15 cellular contexts compared by ENCODE assay signal in genomic region chr2:165660361-165660760, GRCh38.
A peak's percentile ranks its signal among the peaks of the same experiment; 100 is the strongest.
DNase-seq lines count a peak whose midpoint lies in the region; ATAC-seq and TF ChIP-seq lines count a peak whose summit lies in the region.
"Had no signal": no experiment of that assay in that cellular context is flagged by ENCODE, and none has a peak within 500 bp of the region (broad histone marks: within the 10 kb centered on the region; RNA-seq: fewer than 3 reads in every experiment).

No MANE protein-coding gene starts in this region.

- no peak overlapping the region for H3K27ac Mint-ChIP-seq in activated T-helper 17 cell treated with anti-CD3 and anti-CD28 coated beads, Interleukin-2, amount 50 U/mL, for 72 hours

- no peaks in the 10 kb centered on the region for H3K4me1 ChIP-seq in ovary (ENCODE audit: insufficient read depth)

- H3K9me3 Mint-ChIP-seq in activated T-helper 17 cell treated with anti-CD3 and anti-CD28 coated beads, Interleukin-2, amount 50 U/mL, for 72 hours: peaks cover 4% of the 10 kb centered on the region

- no peak for TF ChIP-seq CTCF in ovary (IDR thresholded peaks at IDR 0.05)

- no peaks in the 10 kb centered on the region for H3K36me3 Mint-ChIP-seq in activated T-helper 17 cell treated with anti-CD3 and anti-CD28 coated beads, Interleukin-2, amount 50 U/mL, for 72 hours (ENCODE audit: low read depth)

- H3K27ac ChIP-seq in ovary: no peak overlapping the region
- H3K27ac ChIP-seq: heart right ventricle, VCaP had no signal

- H3K4me1 Mint-ChIP-seq in activated T-helper 17 cell treated with anti-CD3 and anti-CD28 coated beads, Interleukin-2, amount 50 U/mL, for 72 hours: no peaks in the 10 kb centered on the region

- peaks cover 15% of the 10 kb centered on the region for H3K27me3 Mint-ChIP-seq in activated T-helper 17 cell treated with anti-CD3 and anti-CD28 coated beads, Interleukin-2, amount 50 U/mL, for 72 hours

- peak; percentile 75 for ATAC-seq in GM18508 (IDR thresholded peaks at IDR 0.05; ENCODE audit: insufficient read depth, unreplicated experiment)
- ATAC-seq in GM19463 (IDR thresholded peaks at IDR 0.05; ENCODE audit: unreplicated experiment): peak; percentile 97
- ATAC-seq in HG02852 (IDR thresholded peaks at IDR 0.05; ENCODE audit: unreplicated experiment): peak; percentile 82
- ATAC-seq in HG03442 (IDR thresholded peaks at IDR 0.05; ENCODE audit: unreplicated experiment): peak; percentile 90
- ATAC-seq in activated T-helper 17 cell treated with anti-CD3 and anti-CD28 coated beads, Interleukin-2, amount 50 U/mL, for 72 hours (replicated peaks): no peak
- ATAC-seq: heart right ventricle, left colon had no signal

- no peaks in the 10 kb centered on the region for H3K27me3 ChIP-seq in ovary
- H3K27me3 ChIP-seq: heart right ventricle had no signal

- 60 to 72% (median 72%) methylated on average over 3 of the region's 3 CpGs for WGBS in ovary, 3 donors

- H3K9me3 ChIP-seq in ovary: no peaks in the 10 kb centered on the region
- H3K9me3 ChIP-seq: heart right ventricle had no signal

- DNase-seq in central memory CD4-positive, alpha-beta T cell: no peak
- DNase-seq in NCI-H2107 treated with DMSO at 0.1 percent for 48 hours (lab: John Stamatoyannopoulos, UW; ENCODE audit: unreplicated experiment) (no peak), ovary (no peak)
- DNase-seq: activated CD8-positive, alpha-beta memory T cell treated with anti-CD3 and anti-CD28 coated beads for 24 hours; cortex of kidney; GF-D8; heart right ventricle; left colon; NCI-H1930 had no signal

- TF ChIP-seq EP300 in ovary (IDR thresholded peaks at IDR 0.05): no peak

- intact Hi-C loops in ovary (cut with DNase I): no loop called here

- TF ChIP-seq POLR2A in ovary (IDR thresholded peaks at IDR 0.05): no peak

- H3K36me3 ChIP-seq in ovary: no peaks in the 10 kb centered on the region

- H3K4me3 Mint-ChIP-seq in activated T-helper 17 cell treated with anti-CD3 and anti-CD28 coated beads, Interleukin-2, amount 50 U/mL, for 72 hours: no peak overlapping the region

- no peak overlapping the region for H3K4me3 ChIP-seq in ovary
- H3K4me3 ChIP-seq: heart right ventricle had no signal
